ENCODE assay signal across 13 cellular contexts in genomic region chr12:4630262-4630661, GRCh38. TPM values are rescaled to one million over a fixed set of nuclear protein-coding genes. Genes with fewer than 3 reads are reported as not detected.
DNase-seq lines count a peak whose midpoint lies in the region; ATAC-seq and TF ChIP-seq lines count a peak whose summit lies in the region.
"Had no signal": no experiment of that assay in that cellular context is flagged by ENCODE, and none has a peak within 500 bp of the region (broad histone marks: within the 10 kb centered on the region; RNA-seq: fewer than 3 reads in every experiment).

No MANE protein-coding gene starts in this region.

- ATAC-seq in GM23338 (peak; percentile 85), GM21447 (IDR thresholded peaks at IDR 0.05; ENCODE audit: unreplicated experiment) (no peak)
- ATAC-seq: HepG2 had no signal

- peak overlapping the region; percentile 17; the same call in 1 of the 2 replicates for H3K9ac ChIP-seq in HUES64 (ENCODE audit: low read depth, low read length)
- H3K9ac ChIP-seq in neural progenitor cell = no peak overlapping the region
- H3K9ac ChIP-seq: BLaER1 treated with 17β-estradiol and CSF1 and Interleukin-3, amounts not matched to agents 10 nM and 100 nM; KMS-11 had no signal

- no peaks in the 10 kb centered on the region for H3F3A ChIP-seq in GM23338 (replicated peaks; ENCODE audit: low read depth)
- H3F3A ChIP-seq in neural progenitor cell (ENCODE audit: low read depth) = no peaks in the 10 kb centered on the region

- H3K4me3 Mint-ChIP-seq in GM23338 (peak overlapping the region; percentile 48), neural progenitor cell (no peak overlapping the region)
- H3K4me3 Mint-ChIP-seq: CD4-positive, CD25-positive, alpha-beta regulatory T cell had no signal

- H3K9me3 Mint-ChIP-seq in GM23338 = peaks cover 8% of the 10 kb centered on the region; the same call in 2 of the 3 replicates
- peaks cover 6% of the 10 kb centered on the region for H3K9me3 Mint-ChIP-seq in neural progenitor cell

- H3K36me3 ChIP-seq in GM23338 (ENCODE audit: insufficient read depth) = no peaks in the 10 kb centered on the region
- no peaks in the 10 kb centered on the region for H3K36me3 ChIP-seq in HUES64 (ENCODE audit: insufficient read depth, low read length)
- no peaks in the 10 kb centered on the region for H3K36me3 ChIP-seq in iPS DF 6.9 (ENCODE audit: control insufficient read depth, insufficient read depth, low read length)
- no peaks in the 10 kb centered on the region for H3K36me3 ChIP-seq in neural progenitor cell
- H3K36me3 ChIP-seq: BLaER1 treated with 17β-estradiol and CSF1 and Interleukin-3, amounts not matched to agents 10 nM and 100 nM had no signal

- H2AFZ ChIP-seq in GM23338 = no peak overlapping the region
- H2AFZ ChIP-seq in neural progenitor cell (replicated peaks) = no peak overlapping the region

- H3K27me3 Mint-ChIP-seq in GM23338 (ENCODE audit: insufficient read depth, low read depth, poor library complexity) (peaks cover 6% of the 10 kb centered on the region), neural progenitor cell (ENCODE audit: insufficient read depth, low read depth) (peaks cover 2% of the 10 kb centered on the region)

- H3K36me3 Mint-ChIP-seq in GM23338 (ENCODE audit: low read depth) (peaks cover 9% of the 10 kb centered on the region; the same call in 2 of the 3 replicates), neural progenitor cell (peaks cover 2% of the 10 kb centered on the region)

- H3K27ac ChIP-seq in GM23338 (ENCODE audit: low read depth) (peak overlapping the region; percentile 40; the same call in 1 of the 2 replicates), HUES64 (ENCODE audit: low read depth, low read length) (peak overlapping the region; percentile 69; the same call in 1 of the 2 replicates), iPS DF 6.9 (ENCODE audit: low read length) (no peak overlapping the region), neural progenitor cell (no peak overlapping the region)
- H3K27ac ChIP-seq: BLaER1 treated with 17β-estradiol and CSF1 and Interleukin-3, amounts not matched to agents 10 nM and 100 nM; KMS-11 had no signal

- H3K79me2 ChIP-seq in GM23338 (replicated peaks; ENCODE audit: insufficient read depth) (no peaks in the 10 kb centered on the region), neural progenitor cell (ENCODE audit: low read depth) (no peaks in the 10 kb centered on the region)

- no peaks in the 10 kb centered on the region for H4K20me1 ChIP-seq in GM23338 (replicated peaks; ENCODE audit: insufficient read depth)
- no peaks in the 10 kb centered on the region for H4K20me1 ChIP-seq in neural progenitor cell (ENCODE audit: low read depth)
- H4K20me1 ChIP-seq: BLaER1 treated with 17β-estradiol and CSF1 and Interleukin-3, amounts not matched to agents 10 nM and 100 nM had no signal

- no peaks in the 10 kb centered on the region for H3K9me2 ChIP-seq in GM23338 (ENCODE audit: insufficient read depth)

- WGBS in HUES64 = 24% methylated on average over 5 of the region's 5 CpGs
- WGBS in iPS DF 6.9 (ENCODE audit: insufficient coverage, insufficient read length) = no CpG with 5 or more reads among the region's 5 CpGs

- peaks cover 10% of the 10 kb centered on the region for H3K9me3 ChIP-seq in HUES64 (ENCODE audit: insufficient read depth, low read depth, low read length)
- H3K9me3 ChIP-seq in iPS DF 6.9 (ENCODE audit: control insufficient read depth, insufficient read depth, low read length) = no peaks in the 10 kb centered on the region
- H3K9me3 ChIP-seq in neural progenitor cell (ENCODE audit: low read depth) = no peaks in the 10 kb centered on the region
- H3K9me3 ChIP-seq: BLaER1 treated with 17β-estradiol and CSF1 and Interleukin-3, amounts not matched to agents 10 nM and 100 nM had no signal

- DNase-seq in GM23338 (ENCODE audit: low spot score) (peak; percentile 55), iPS DF 6.9 (ENCODE audit: low read depth, low spot score) (peak; percentile 13), neural progenitor cell (ENCODE audit: low spot score) (peak; percentile 40), NK-92 (lab: John Stamatoyannopoulos, UW; ENCODE audit: unreplicated experiment) (no peak), activated gamma-delta T cell (lab: John Stamatoyannopoulos, UW) (no peak)
- DNase-seq: ACHN; CD4-positive, CD25-positive, alpha-beta regulatory T cell had no signal

- no peaks in the 10 kb centered on the region for H3K27me3 ChIP-seq in GM23338 (ENCODE audit: insufficient read depth)
- H3K27me3 ChIP-seq in HUES64 (ENCODE audit: insufficient read depth, low read length) = no peaks in the 10 kb centered on the region
- H3K27me3 ChIP-seq in iPS DF 6.9 (ENCODE audit: control insufficient read depth, insufficient read depth, low read length) = no peaks in the 10 kb centered on the region
- H3K27me3 ChIP-seq in neural progenitor cell = no peaks in the 10 kb centered on the region
- H3K27me3 ChIP-seq: BLaER1 treated with 17β-estradiol and CSF1 and Interleukin-3, amounts not matched to agents 10 nM and 100 nM had no signal

- TF ChIP-seq CTCF in GM23338 (conservative IDR thresholded peaks at IDR 0.05; ENCODE audit: low read depth in 2 of 2) = no peak
- TF ChIP-seq CTCF in neural progenitor cell (IDR thresholded peaks at IDR 0.05) = no peak

- H3K4me1 Mint-ChIP-seq in GM23338 (peaks cover 16% of the 10 kb centered on the region), neural progenitor cell (peaks cover 3% of the 10 kb centered on the region)
- H3K4me1 Mint-ChIP-seq: CD4-positive, CD25-positive, alpha-beta regulatory T cell had no signal

- H3K4me1 ChIP-seq in GM23338 (ENCODE audit: insufficient read depth) (peaks cover 25% of the 10 kb centered on the region), HUES64 (ENCODE audit: insufficient read depth, low read length) (peaks cover 27% of the 10 kb centered on the region), iPS DF 6.9 (ENCODE audit: control insufficient read depth, insufficient read depth, low read length) (no peaks in the 10 kb centered on the region), neural progenitor cell (peaks cover 15% of the 10 kb centered on the region)
- H3K4me1 ChIP-seq: BLaER1 treated with 17β-estradiol and CSF1 and Interleukin-3, amounts not matched to agents 10 nM and 100 nM had no signal

- H3K4me2 ChIP-seq in GM23338 (peak overlapping the region; percentile 39), neural progenitor cell (peak overlapping the region; percentile 53)
- H3K4me2 ChIP-seq: BLaER1 treated with 17β-estradiol and CSF1 and Interleukin-3, amounts not matched to agents 10 nM and 100 nM; KMS-11 had no signal

- peak overlapping the region; percentile 15 for H3K4me3 ChIP-seq in GM23338
- peak overlapping the region; percentile 41 for H3K4me3 ChIP-seq in HUES64 (ENCODE audit: low read length)
- no peak overlapping the region for H3K4me3 ChIP-seq in iPS DF 6.9 (ENCODE audit: low read length)
- H3K4me3 ChIP-seq in neural progenitor cell = no peak overlapping the region
- H3K4me3 ChIP-seq: BLaER1 treated with 17β-estradiol and CSF1 and Interleukin-3, amounts not matched to agents 10 nM and 100 nM had no signal

- H3K27ac Mint-ChIP-seq in GM23338 (peak overlapping the region; percentile 48; the same call in 1 of the 2 replicates), neural progenitor cell (no peak overlapping the region)
- H3K27ac Mint-ChIP-seq: CD4-positive, CD25-positive, alpha-beta regulatory T cell had no signal

TF ChIP-seq in GM23338, 12 proteins besides CTCF, POLR2A, EP300 and RAD21:
- no peak for TF ChIP-seq ZNF331 (CRISPR knock-in tag; IDR thresholded peaks at IDR 0.05; ENCODE audit: low read depth)
- no peak for TF ChIP-seq STAT1 (IDR thresholded peaks at IDR 0.05; ENCODE audit: unreplicated experiment)
- TF ChIP-seq EZH2phosphoT487 (IDR thresholded peaks at IDR 0.05; ENCODE audit: unreplicated experiment) = no peak
- peak; percentile 86 for TF ChIP-seq NANOG (IDR thresholded peaks at IDR 0.05; ENCODE audit: borderline replicate concordance)

RNA-seq across cellular contexts. Expression of gene AKAP3, which starts 18.6 kb away (rescaled TPM):
- total RNA-seq in GM23338 (2014; rRNA removed; shearing (Covaris generic)) = 1.9 and 3.2 TPM in 2 replicates
- 1.3 and 1.4 TPM in 2 replicates for polyA plus RNA-seq in GM23338 (2016; fragmentation: Nextera tagmentation; extraction: Ambion mirVana)
- 1.2 TPM for polyA plus RNA-seq in HUES64 (2013, experiment 1 of 2)
- polyA plus RNA-seq in HUES64 (2013, experiment 2 of 2) = 1.2 TPM
- total RNA-seq in neural progenitor cell (ENCODE audit: low replicate concordance) = 2.4 and 3.0 TPM in 2 replicates
- total RNA-seq: A172 had no signal

RNA-seq across cellular contexts. Expression of gene NDUFA9, which starts 18.7 kb away (rescaled TPM):
- 17.8 and 35.4 TPM in 2 replicates for total RNA-seq in GM23338 (2014; rRNA removed; shearing (Covaris generic))
- 71.0 and 79.8 TPM in 2 replicates for polyA plus RNA-seq in GM23338 (2016; fragmentation: Nextera tagmentation; extraction: Ambion mirVana)
- 58.9 TPM for polyA plus RNA-seq in HUES64 (2013, experiment 1 of 2)
- 45.5 TPM for polyA plus RNA-seq in HUES64 (2013, experiment 2 of 2)
- 46.4 and 67.7 TPM in 2 replicates for total RNA-seq in neural progenitor cell (ENCODE audit: low replicate concordance)

Comparison
In these comparisons a context has a peak if more than half of its experiments do, and no peak if none do; other contexts are left out.
1. DNase-seq: peak in GM23338 (single experiment), iPS DF 6.9 (single experiment) and neural progenitor cell (single experiment); none in NK-92 (single experiment) and activated gamma-delta T cell (single experiment).
2. H3K27ac ChIP-seq: peak in GM23338 (single experiment) and HUES64 (single experiment); none in iPS DF 6.9 (single experiment) and neural progenitor cell (single experiment).
3. H3K4me3 ChIP-seq: peak in GM23338 (single experiment) and HUES64 (single experiment); none in iPS DF 6.9 (single experiment) and neural progenitor cell (single experiment).